1 cellular context compared by ENCODE assay signal in the genomic region with DNA sequence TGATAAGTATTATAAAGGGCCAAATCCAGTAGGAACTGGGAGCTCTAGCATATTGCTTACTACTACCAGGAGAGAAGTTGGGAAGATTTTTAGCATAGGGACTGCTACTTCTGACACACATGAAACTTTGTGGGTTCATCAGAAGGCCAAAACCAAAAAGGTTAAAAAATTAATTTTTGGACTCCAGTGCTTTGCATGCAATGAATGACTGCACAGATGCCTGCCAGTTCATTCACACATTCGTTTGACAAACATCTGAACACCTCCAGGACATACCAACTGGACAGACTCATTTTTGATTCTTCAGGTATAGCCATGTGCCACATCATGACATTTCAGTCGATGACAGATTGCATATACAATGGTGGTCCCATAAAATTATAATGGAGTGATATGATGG.
TF ChIP-seq lines count a peak whose summit lies in the region.

No MANE protein-coding gene starts in this region.

TF ChIP-seq in GM12878, 131 proteins besides CTCF, POLR2A, EP300 and RAD21 (continued from another document):
- TF ChIP-seq ZBTB40 (IDR thresholded peaks at IDR 0.05; ENCODE audit: borderline replicate concordance) = no peak
- TF ChIP-seq BMI1 (IDR thresholded peaks at IDR 0.05; ENCODE audit: borderline replicate concordance) = no peak
- no peak; the same call in 1 of the 2 replicates for TF ChIP-seq SPI1 (IDR thresholded peaks at IDR 0.05; ENCODE audit: borderline replicate concordance, insufficient read depth, low read depth, low read length)
- TF ChIP-seq SKIL (IDR thresholded peaks at IDR 0.05; ENCODE audit: low read depth, poor library complexity, severe bottlenecking) = no peak
- no peak for TF ChIP-seq ZNF217 (IDR thresholded peaks at IDR 0.05)
- TF ChIP-seq ESRRA (IDR thresholded peaks at IDR 0.05; ENCODE audit: low read length) = no peak
- TF ChIP-seq, protein P1, sequence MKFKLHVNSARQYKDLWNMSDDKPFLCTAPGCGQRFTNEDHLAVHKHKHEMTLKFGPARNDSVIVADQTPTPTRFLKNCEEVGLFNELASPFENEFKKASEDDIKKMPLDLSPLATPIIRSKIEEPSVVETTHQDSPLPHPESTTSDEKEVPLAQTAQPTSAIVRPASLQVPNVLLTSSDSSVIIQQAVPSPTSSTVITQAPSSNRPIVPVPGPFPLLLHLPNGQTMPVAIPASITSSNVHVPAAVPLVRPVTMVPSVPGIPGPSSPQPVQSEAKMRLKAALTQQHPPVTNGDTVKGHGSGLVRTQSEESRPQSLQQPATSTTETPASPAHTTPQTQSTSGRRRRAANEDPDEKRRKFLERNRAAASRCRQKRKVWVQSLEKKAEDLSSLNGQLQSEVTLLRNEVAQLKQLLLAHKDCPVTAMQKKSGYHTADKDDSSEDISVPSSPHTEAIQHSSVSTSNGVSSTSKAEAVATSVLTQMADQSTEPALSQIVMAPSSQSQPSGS (IDR thresholded peaks at IDR 0.05; ENCODE audit: low read length) = no peak
- peak; percentile 18 to 28; a peak in 1 of 4 replicates for TF ChIP-seq IKZF2 (IDR thresholded peaks at IDR 0.05)
- TF ChIP-seq MXI1 (IDR thresholded peaks at IDR 0.05; ENCODE audit: low read depth, low read length) = no peak
- TF ChIP-seq NR2F1 (conservative IDR thresholded peaks at IDR 0.05) = 0 out of 2 replicates have a peak, but pooled peaks have one; percentile 6
- TF ChIP-seq CHD1 (IDR thresholded peaks at IDR 0.05; ENCODE audit: low read depth, low read length) = no peak
- 0 out of 2 replicates have a peak, but pooled peaks have one; percentile 9 for TF ChIP-seq BCL11A (IDR thresholded peaks at IDR 0.05; ENCODE audit: low read depth, low read length)
- no peak for TF ChIP-seq STAT3 (IDR thresholded peaks at IDR 0.05; ENCODE audit: low read depth, low read length)
- no peak for TF ChIP-seq CEBPB (IDR thresholded peaks at IDR 0.05; ENCODE audit: borderline replicate concordance in 1 of 2, low read depth in 2 of 2, low read length in 2 of 2)
- no peak for TF ChIP-seq TCF12 (IDR thresholded peaks at IDR 0.05; ENCODE audit: low read depth, low read length)
- TF ChIP-seq, protein P2, sequence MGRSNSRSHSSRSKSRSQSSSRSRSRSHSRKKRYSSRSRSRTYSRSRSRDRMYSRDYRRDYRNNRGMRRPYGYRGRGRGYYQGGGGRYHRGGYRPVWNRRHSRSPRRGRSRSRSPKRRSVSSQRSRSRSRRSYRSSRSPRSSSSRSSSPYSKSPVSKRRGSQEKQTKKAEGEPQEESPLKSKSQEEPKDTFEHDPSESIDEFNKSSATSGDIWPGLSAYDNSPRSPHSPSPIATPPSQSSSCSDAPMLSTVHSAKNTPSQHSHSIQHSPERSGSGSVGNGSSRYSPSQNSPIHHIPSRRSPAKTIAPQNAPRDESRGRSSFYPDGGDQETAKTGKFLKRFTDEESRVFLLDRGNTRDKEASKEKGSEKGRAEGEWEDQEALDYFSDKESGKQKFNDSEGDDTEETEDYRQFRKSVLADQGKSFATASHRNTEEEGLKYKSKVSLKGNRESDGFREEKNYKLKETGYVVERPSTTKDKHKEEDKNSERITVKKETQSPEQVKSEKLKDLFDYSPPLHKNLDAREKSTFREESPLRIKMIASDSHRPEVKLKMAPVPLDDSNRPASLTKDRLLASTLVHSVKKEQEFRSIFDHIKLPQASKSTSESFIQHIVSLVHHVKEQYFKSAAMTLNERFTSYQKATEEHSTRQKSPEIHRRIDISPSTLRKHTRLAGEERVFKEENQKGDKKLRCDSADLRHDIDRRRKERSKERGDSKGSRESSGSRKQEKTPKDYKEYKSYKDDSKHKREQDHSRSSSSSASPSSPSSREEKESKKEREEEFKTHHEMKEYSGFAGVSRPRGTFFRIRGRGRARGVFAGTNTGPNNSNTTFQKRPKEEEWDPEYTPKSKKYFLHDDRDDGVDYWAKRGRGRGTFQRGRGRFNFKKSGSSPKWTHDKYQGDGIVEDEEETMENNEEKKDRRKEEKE (IDR thresholded peaks at IDR 0.05) = no peak
- no peak for TF ChIP-seq CBX3 (IDR thresholded peaks at IDR 0.05; ENCODE audit: borderline replicate concordance, low read depth)
- no peak for TF ChIP-seq NR2C2 (IDR thresholded peaks at IDR 0.05; ENCODE audit: borderline replicate concordance, control insufficient read depth, insufficient read length, low read depth)
- TF ChIP-seq, protein P3, sequence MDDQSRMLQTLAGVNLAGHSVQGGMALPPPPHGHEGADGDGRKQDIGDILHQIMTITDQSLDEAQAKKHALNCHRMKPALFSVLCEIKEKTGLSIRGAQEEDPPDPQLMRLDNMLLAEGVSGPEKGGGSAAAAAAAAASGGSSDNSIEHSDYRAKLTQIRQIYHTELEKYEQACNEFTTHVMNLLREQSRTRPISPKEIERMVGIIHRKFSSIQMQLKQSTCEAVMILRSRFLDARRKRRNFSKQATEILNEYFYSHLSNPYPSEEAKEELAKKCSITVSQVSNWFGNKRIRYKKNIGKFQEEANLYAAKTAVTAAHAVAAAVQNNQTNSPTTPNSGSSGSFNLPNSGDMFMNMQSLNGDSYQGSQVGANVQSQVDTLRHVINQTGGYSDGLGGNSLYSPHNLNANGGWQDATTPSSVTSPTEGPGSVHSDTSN (IDR thresholded peaks at IDR 0.05; ENCODE audit: insufficient replicate concordance, low read depth, low read length) = no peak
- peak; percentile 60; the same call in 1 of the 3 replicates for TF ChIP-seq POU2F2 (IDR thresholded peaks at IDR 0.05; ENCODE audit: borderline replicate concordance, low read depth, low read length)
- peak; percentile 94 for TF ChIP-seq ZNF24 (IDR thresholded peaks at IDR 0.05)
- TF ChIP-seq CREB1 (IDR thresholded peaks at IDR 0.05; ENCODE audit: low read depth) = no peak
- no peak for TF ChIP-seq ZNF622 (IDR thresholded peaks at IDR 0.05)
- TF ChIP-seq KDM1A (IDR thresholded peaks at IDR 0.05; ENCODE audit: borderline replicate concordance) = no peak
- no peak for TF ChIP-seq PAX8 (IDR thresholded peaks at IDR 0.05)
- TF ChIP-seq, protein P4, sequence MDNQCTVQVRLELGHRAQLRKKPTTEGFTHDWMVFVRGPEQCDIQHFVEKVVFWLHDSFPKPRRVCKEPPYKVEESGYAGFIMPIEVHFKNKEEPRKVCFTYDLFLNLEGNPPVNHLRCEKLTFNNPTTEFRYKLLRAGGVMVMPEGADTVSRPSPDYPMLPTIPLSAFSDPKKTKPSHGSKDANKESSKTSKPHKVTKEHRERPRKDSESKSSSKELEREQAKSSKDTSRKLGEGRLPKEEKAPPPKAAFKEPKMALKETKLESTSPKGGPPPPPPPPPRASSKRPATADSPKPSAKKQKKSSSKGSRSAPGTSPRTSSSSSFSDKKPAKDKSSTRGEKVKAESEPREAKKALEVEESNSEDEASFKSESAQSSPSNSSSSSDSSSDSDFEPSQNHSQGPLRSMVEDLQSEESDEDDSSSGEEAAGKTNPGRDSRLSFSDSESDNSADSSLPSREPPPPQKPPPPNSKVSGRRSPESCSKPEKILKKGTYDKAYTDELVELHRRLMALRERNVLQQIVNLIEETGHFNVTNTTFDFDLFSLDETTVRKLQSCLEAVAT (IDR thresholded peaks at IDR 0.05) = no peak
- no peak for TF ChIP-seq MYC (IDR thresholded peaks at IDR 0.05; ENCODE audit: insufficient read depth, insufficient read length, insufficient replicate concordance, low read length, severe bottlenecking)
- no peak for TF ChIP-seq YY1 (IDR thresholded peaks at IDR 0.05; ENCODE audit: low read depth, low read length)
- TF ChIP-seq RAD51 (IDR thresholded peaks at IDR 0.05) = no peak
- no peak for TF ChIP-seq ATF3 (IDR thresholded peaks at IDR 0.05; ENCODE audit: borderline replicate concordance, extremely low read depth, low read depth, low read length)
- no peak for TF ChIP-seq EED (IDR thresholded peaks at IDR 0.05; ENCODE audit: low read depth)
- TF ChIP-seq DPF2 (IDR thresholded peaks at IDR 0.05) = no peak
- no peak for TF ChIP-seq RB1 (IDR thresholded peaks at IDR 0.05; ENCODE audit: borderline replicate concordance)
- peak; percentile 28; the same call in 1 of the 2 replicates for TF ChIP-seq RUNX3 (IDR thresholded peaks at IDR 0.05; ENCODE audit: low read length)
- TF ChIP-seq JUNB (IDR thresholded peaks at IDR 0.05) = no peak
- no peak for TF ChIP-seq ZBED1 (IDR thresholded peaks at IDR 0.05; ENCODE audit: borderline replicate concordance)
- TF ChIP-seq, protein P5, sequence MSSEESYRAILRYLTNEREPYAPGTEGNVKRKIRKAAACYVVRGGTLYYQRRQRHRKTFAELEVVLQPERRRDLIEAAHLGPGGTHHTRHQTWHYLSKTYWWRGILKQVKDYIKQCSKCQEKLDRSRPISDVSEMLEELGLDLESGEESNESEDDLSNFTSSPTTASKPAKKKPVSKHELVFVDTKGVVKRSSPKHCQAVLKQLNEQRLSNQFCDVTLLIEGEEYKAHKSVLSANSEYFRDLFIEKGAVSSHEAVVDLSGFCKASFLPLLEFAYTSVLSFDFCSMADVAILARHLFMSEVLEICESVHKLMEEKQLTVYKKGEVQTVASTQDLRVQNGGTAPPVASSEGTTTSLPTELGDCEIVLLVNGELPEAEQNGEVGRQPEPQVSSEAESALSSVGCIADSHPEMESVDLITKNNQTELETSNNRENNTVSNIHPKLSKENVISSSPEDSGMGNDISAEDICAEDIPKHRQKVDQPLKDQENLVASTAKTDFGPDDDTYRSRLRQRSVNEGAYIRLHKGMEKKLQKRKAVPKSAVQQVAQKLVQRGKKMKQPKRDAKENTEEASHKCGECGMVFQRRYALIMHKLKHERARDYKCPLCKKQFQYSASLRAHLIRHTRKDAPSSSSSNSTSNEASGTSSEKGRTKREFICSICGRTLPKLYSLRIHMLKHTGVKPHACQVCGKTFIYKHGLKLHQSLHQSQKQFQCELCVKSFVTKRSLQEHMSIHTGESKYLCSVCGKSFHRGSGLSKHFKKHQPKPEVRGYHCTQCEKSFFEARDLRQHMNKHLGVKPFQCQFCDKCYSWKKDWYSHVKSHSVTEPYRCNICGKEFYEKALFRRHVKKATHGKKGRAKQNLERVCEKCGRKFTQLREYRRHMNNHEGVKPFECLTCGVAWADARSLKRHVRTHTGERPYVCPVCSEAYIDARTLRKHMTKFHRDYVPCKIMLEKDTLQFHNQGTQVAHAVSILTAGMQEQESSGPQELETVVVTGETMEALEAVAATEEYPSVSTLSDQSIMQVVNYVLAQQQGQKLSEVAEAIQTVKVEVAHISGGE (CRISPR knock-in tag; IDR thresholded peaks at IDR 0.05) = no peak
- no peak for TF ChIP-seq PML (IDR thresholded peaks at IDR 0.05; ENCODE audit: low read length)
